In genomic region chr2:240426797-240427721, GRCh38 we compare ENCODE assay signal across 1 cellular context.
TF ChIP-seq lines count a peak whose summit lies in the region.

No MANE protein-coding gene starts in this region.

TF ChIP-seq in K562, 482 proteins besides CTCF, POLR2A, EP300 and RAD21 (continued from another document):
- no peak for TF ChIP-seq PBX2 (CRISPR knock-in tag; IDR thresholded peaks at IDR 0.05; ENCODE audit: low read depth)
- peak; percentile 26; the same call in 1 of the 2 replicates for TF ChIP-seq PBX2 (tag; conservative IDR thresholded peaks at IDR 0.05; ENCODE audit: low read depth)
- no peak for TF ChIP-seq E2F6 (IDR thresholded peaks at IDR 0.05; ENCODE audit: borderline replicate concordance in 1 of 2, extremely low read depth in 1 of 2, insufficient read depth in 1 of 2, insufficient read length in 1 of 2, low read depth in 1 of 2, low read length in 1 of 2, poor library complexity in 1 of 2, severe bottlenecking in 1 of 2)
- no peak for TF ChIP-seq PRDM10 (IDR thresholded peaks at IDR 0.05; ENCODE audit: partially characterized antibody)
- no peak for TF ChIP-seq HMG20A (CRISPR knock-in tag; conservative IDR thresholded peaks at IDR 0.05)
